In the genomic region with DNA sequence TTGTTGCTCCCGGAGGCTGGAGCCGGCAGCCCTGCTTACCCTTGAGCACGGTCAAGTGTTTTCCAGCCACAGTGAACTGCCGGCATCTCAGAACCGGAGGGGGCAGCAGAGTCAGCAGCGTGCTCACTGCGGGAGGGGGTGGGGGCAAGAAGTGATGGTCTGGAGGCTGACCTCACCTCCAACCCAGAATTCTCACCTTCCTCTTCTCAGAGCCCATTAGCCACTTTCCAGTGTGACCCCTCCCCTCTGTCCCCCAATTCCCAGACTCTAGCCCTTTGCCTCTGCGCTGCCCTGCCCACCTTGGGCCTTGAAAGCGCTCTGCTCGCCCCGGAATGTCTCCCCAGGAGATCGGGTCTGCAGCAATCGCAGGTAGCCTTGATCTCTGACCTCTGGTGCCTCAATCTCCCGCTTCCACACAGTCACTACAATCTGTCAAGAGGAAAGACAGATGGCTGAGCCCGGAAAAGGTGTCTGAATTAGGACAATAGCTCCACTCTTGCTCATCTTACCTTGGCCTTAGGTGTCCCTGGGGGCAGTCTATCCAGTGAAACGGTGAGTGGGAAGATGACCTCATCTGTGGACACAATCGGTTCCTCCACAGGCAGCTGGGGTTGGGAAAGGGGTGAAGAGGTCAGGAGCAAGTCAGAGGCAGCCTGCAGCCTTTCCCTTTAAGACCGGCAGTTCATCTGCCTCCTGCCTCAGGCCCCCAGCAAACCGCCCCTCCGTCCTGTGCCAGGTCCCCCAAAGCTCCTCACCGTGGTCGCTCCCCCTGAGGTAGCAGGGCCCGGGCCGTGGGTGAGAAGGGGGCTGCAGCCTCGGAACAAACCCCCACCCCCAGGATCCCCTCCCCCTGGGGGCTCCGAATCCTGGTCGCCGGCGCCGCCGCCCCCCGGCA, we compare ENCODE assay signal across 8 cellular contexts. TPM values are rescaled to one million over a fixed set of nuclear protein-coding genes. Genes with fewer than 3 reads are reported as not detected.
DNase-seq lines count a peak whose midpoint lies in the region; ATAC-seq and TF ChIP-seq lines count a peak whose summit lies in the region.

No MANE protein-coding gene starts in this region.

- H3K4me3 ChIP-seq in OCI-LY3 (ENCODE audit: low read length) (peak overlapping the region; percentile 88), coronary artery (peak overlapping the region; percentile 91), lower leg skin (ENCODE audit: low read depth, poor library complexity, severe bottlenecking) (peak overlapping the region; percentile 83), transverse colon (peak overlapping the region; percentile 36 to 92 (median 74))

- no peaks in the 10 kb centered on the region for H3K27me3 Mint-ChIP-seq in T-helper 2 cell treated with Interferon-gamma antibody and Interleukin-4, amounts not matched to agents 5 μg/mL and 100 μg/mL, for 36 hours (ENCODE audit: low read depth)

- in situ Hi-C loops in transverse colon (cut with MboI; ENCODE audit: low pct_ligation_motif_present in 1 of 4, low pct_unique_long_range_greater_than_20kb in 1 of 4, low sequenced_read_pairs in 3 of 4), result no loop called here

- H3K27me3 ChIP-seq in OCI-LY3 (ENCODE audit: low read depth, low read length), result no peaks in the 10 kb centered on the region
- H3K27me3 ChIP-seq in transverse colon, result no peaks in the 10 kb centered on the region

- H3K4me1 Mint-ChIP-seq in T-helper 2 cell treated with Interferon-gamma antibody and Interleukin-4, amounts not matched to agents 5 μg/mL and 100 μg/mL, for 36 hours (ENCODE audit: low read depth), result peaks cover 17% of the 10 kb centered on the region

- intact Hi-C loops in lower leg skin (cut with DNase I; ENCODE audit: low total_unique reads) (no loop called here), transverse colon (cut with DNase I; ENCODE audit: low total_unique reads) (loop anchor here (1.0 kb wide), 1 partner anchor 45 kb away; no protein-coding TSS in a partner anchor)

- no peak overlapping the region for H3K27ac ChIP-seq in OCI-LY3 (ENCODE audit: low read length)
- peak overlapping the region; percentile 63 to 84 for H3K27ac ChIP-seq in coronary artery
- H3K27ac ChIP-seq in transverse colon, result peak overlapping the region; percentile 79 to 91 (median 90)

- 32 to 35% methylated on average over 24 to 25 of the region's 32 CpGs for WGBS in lower leg skin, 2 donors
- 39 to 59% methylated on average over 5 to 17 of the region's 32 CpGs for WGBS in transverse colon (ENCODE audit: low coverage in 1 of 2), 2 donors

- peak overlapping the region; percentile 71 for H3K9ac ChIP-seq in OCI-LY3 (ENCODE audit: low read length)

- H3K4me1 ChIP-seq in OCI-LY3 (ENCODE audit: low read length) (peaks cover 19% of the 10 kb centered on the region), transverse colon (peaks cover 24 to 62% (median 51%) of the 10 kb centered on the region in 4 donors)

- peak overlapping the region; percentile 94 for H3K4me2 ChIP-seq in OCI-LY3 (ENCODE audit: low read length)

- H3K9me3 ChIP-seq in OCI-LY3 (ENCODE audit: insufficient read depth, low read length) (no peaks in the 10 kb centered on the region), transverse colon (no peaks in the 10 kb centered on the region)

- H3K36me3 Mint-ChIP-seq in T-helper 2 cell treated with Interferon-gamma antibody and Interleukin-4, amounts not matched to agents 5 μg/mL and 100 μg/mL, for 36 hours (ENCODE audit: low read depth), result peaks cover 32% of the 10 kb centered on the region

- TF ChIP-seq EP300 in transverse colon (IDR thresholded peaks at IDR 0.05; ENCODE audit: low read depth), result no peak

- peak overlapping the region; percentile 75 for H3K27ac Mint-ChIP-seq in T-helper 2 cell treated with Interferon-gamma antibody and Interleukin-4, amounts not matched to agents 5 μg/mL and 100 μg/mL, for 36 hours

- TF ChIP-seq POLR2A in lower leg skin (IDR thresholded peaks at IDR 0.05) (no peak), transverse colon (IDR thresholded peaks at IDR 0.05) (no peak)

- H3K79me2 ChIP-seq in OCI-LY3 (ENCODE audit: low read length), result peaks cover 9% of the 10 kb centered on the region; the same call in 1 of the 2 replicates

- H3K36me3 ChIP-seq in OCI-LY3 (replicated peaks; ENCODE audit: low read depth, low read length) (peaks cover 26% of the 10 kb centered on the region), transverse colon (peaks cover 0 to 6% (median 0%) of the 10 kb centered on the region in 4 donors)

- peaks cover under 1% of the 10 kb centered on the region; the same call in 1 of the 2 replicates for H4K20me1 ChIP-seq in OCI-LY3 (ENCODE audit: insufficient read depth, low read length)

- peak overlapping the region; percentile 89 for H3K4me3 Mint-ChIP-seq in T-helper 2 cell treated with Interferon-gamma antibody and Interleukin-4, amounts not matched to agents 5 μg/mL and 100 μg/mL, for 36 hours

- TF ChIP-seq CTCF in OCI-LY3 (IDR thresholded peaks at IDR 0.05; ENCODE audit: low read depth, low read length), result no peak
- no peak for TF ChIP-seq CTCF in coronary artery (IDR thresholded peaks at IDR 0.05)
- TF ChIP-seq CTCF in lower leg skin (IDR thresholded peaks at IDR 0.05), result no peak
- TF ChIP-seq CTCF in transverse colon (IDR thresholded peaks at IDR 0.05), result peak in 2 of 5 experiments; percentile 4 to 9

- ATAC-seq in GM19455 (IDR thresholded peaks at IDR 0.05; ENCODE audit: unreplicated experiment) (no peak), GM21447 (IDR thresholded peaks at IDR 0.05; ENCODE audit: unreplicated experiment) (no peak)

- no peak for DNase-seq in T-helper 2 cell treated with Interferon-gamma antibody and Interleukin-4, amounts not matched to agents 5 μg/mL and 100 μg/mL, for 36 hours (ENCODE audit: low spot score)
- DNase-seq in T-helper 2 cell, result no peak
- DNase-seq in coronary artery (ENCODE audit: low spot score), result no peak
- DNase-seq in lower leg skin (ENCODE audit: low spot score in 2 of 2), result peak in 1 of 2 donors; percentile 86
- DNase-seq in transverse colon, result peak; percentile 58

- no peak overlapping the region for H2AFZ ChIP-seq in OCI-LY3 (ENCODE audit: low read depth, low read length)

- H3K9me3 Mint-ChIP-seq in T-helper 2 cell treated with Interferon-gamma antibody and Interleukin-4, amounts not matched to agents 5 μg/mL and 100 μg/mL, for 36 hours, result no peaks in the 10 kb centered on the region

RNA-seq across cellular contexts. Expression of a gene that starts 0.9 kb away (rescaled TPM):
- total RNA-seq in lower leg skin (10 to 100 TPM; 20.8 to 46.5 (median 25.2) TPM), transverse colon (100 to 1,000 TPM in 1 of 4 donors, 10 to 100 TPM in 3; 43.5 to 111 (median 51.2) TPM)

RNA-seq across cellular contexts. Expression of a gene that starts 8.9 kb away (rescaled TPM):
- total RNA-seq in lower leg skin (100 to 1,000 TPM; 601 to 803 (median 717) TPM), transverse colon (100 to 1,000 TPM; 105 to 403 (median 256) TPM)

RNA-seq across cellular contexts. Expression of a gene that starts 10.8 kb away (rescaled TPM):
- 10 to 100 TPM; 25.3 to 36.1 (median 27.2) TPM for total RNA-seq in lower leg skin
- total RNA-seq in transverse colon, result 1 to 10 TPM in 3 of 4 donors, not detected in 1; 2.0 to 5.1 (median 3.8) TPM

RNA-seq across cellular contexts. Expression of a gene that starts 19.6 kb away (rescaled TPM):
- total RNA-seq in lower leg skin, result 10 to 100 TPM in 3 of 4 donors, 1 to 10 TPM in 1; 7.3 to 27.4 (median 11.8) TPM
- total RNA-seq in transverse colon, result 10 to 100 TPM in 2 of 4 donors, 1 to 10 TPM in 1, not detected in 1; 3.5 to 17.2 (median 12.5) TPM

RNA-seq across cellular contexts. Expression of a gene that starts 20.1 kb away (rescaled TPM):
- total RNA-seq in lower leg skin (1 to 10 TPM in 2 of 4 donors, under 1 TPM in 2; 0.34 to 1.8 (median 1.0) TPM), transverse colon (1 to 10 TPM in 2 of 4 donors, under 1 TPM in 1, not detected in 1; 0.96 to 9.4 (median 2.2) TPM)

Comparison
In these comparisons a context has a peak if more than half of its experiments do, and no peak if none do; other contexts are left out.
1. RNA of a gene that starts 10.8 kb away (total RNA-seq): 25.3 to 36.1 TPM in lower leg skin; 2.0 to 5.1 TPM in transverse colon; every median in the first group is over 4 times any median in the second.
2. Peak in every context shown above with its lines, with median percentiles within 50 percentile points of each other: H3K4me3 ChIP-seq.